In genomic region chr3:54954019-54954418, GRCh38 we compare ENCODE assay signal across 15 cellular contexts. TPM values are rescaled to one million over a fixed set of nuclear protein-coding genes. Genes with fewer than 3 reads are reported as not detected.
A peak's percentile ranks its signal among the peaks of the same experiment; 100 is the strongest.
DNase-seq lines count a peak whose midpoint lies in the region; ATAC-seq, FAIRE-seq and TF ChIP-seq lines count a peak whose summit lies in the region.
"Had no signal": no experiment of that assay in that cellular context is flagged by ENCODE, and none has a peak within 500 bp of the region (broad histone marks: within the 10 kb centered on the region; RNA-seq: fewer than 3 reads in every experiment).

No MANE protein-coding gene starts in this region.

- no peaks in the 10 kb centered on the region for H3K36me3 Mint-ChIP-seq in astrocyte (ENCODE audit: low read depth, unreplicated experiment)
- H3K36me3 Mint-ChIP-seq: activated naive CD4-positive, alpha-beta T cell treated with anti-CD3 and anti-CD28 coated beads, Interleukin-2, amount 10 ng/mL, durations not matched to agents 7 days and 5 days had no signal

- peak overlapping the region; percentile 97 for H3K27ac ChIP-seq in astrocyte (ENCODE audit: low read depth, low read length)
- peak overlapping the region; percentile 13 for H3K27ac ChIP-seq in iPS-20b (ENCODE audit: low read length)
- H3K27ac ChIP-seq: 22Rv1, left ventricle myocardium inferior had no signal

- H3K4me3 Mint-ChIP-seq in astrocyte (ENCODE audit: unreplicated experiment): no peak overlapping the region
- H3K4me3 Mint-ChIP-seq in stimulated activated naive CD8-positive, alpha-beta T cell treated with anti-CD3 and anti-CD28 coated beads, Interleukin-15, amount 100 ng/mL, for 72 hours: no peak overlapping the region
- H3K4me3 Mint-ChIP-seq: activated CD4-positive, alpha-beta T cell treated with anti-CD3 and anti-CD28 coated beads, Interleukin-2, amount 10 ng/mL, durations not matched to agents 24 days and 14 days; activated naive CD4-positive, alpha-beta T cell treated with anti-CD3 and anti-CD28 coated beads, Interleukin-2, amount 10 ng/mL, durations not matched to agents 7 days and 5 days had no signal

- FAIRE-seq in astrocyte (lab: Jason Lieb, UNC) (peak; percentile 60), urothelium cell line (lab: Jason Lieb, UNC) (no peak)
- FAIRE-seq: GM19239 had no signal

- H3K4me1 ChIP-seq in astrocyte (ENCODE audit: insufficient read depth, low read length): peaks cover 43% of the 10 kb centered on the region
- H3K4me1 ChIP-seq in iPS-20b (ENCODE audit: insufficient read depth, low read length): peaks cover 14% of the 10 kb centered on the region

- peak overlapping the region; percentile 56 for H3K27ac Mint-ChIP-seq in astrocyte (ENCODE audit: unreplicated experiment)
- no peak overlapping the region for H3K27ac Mint-ChIP-seq in stimulated activated naive CD8-positive, alpha-beta T cell treated with anti-CD3 and anti-CD28 coated beads, Interleukin-15, amount 100 ng/mL, for 72 hours
- H3K27ac Mint-ChIP-seq: activated CD4-positive, alpha-beta T cell treated with anti-CD3 and anti-CD28 coated beads, Interleukin-2, amount 10 ng/mL, durations not matched to agents 24 days and 14 days; activated naive CD4-positive, alpha-beta T cell treated with anti-CD3 and anti-CD28 coated beads, Interleukin-2, amount 10 ng/mL, durations not matched to agents 7 days and 5 days had no signal

- TF ChIP-seq CTCF in astrocyte (IDR thresholded peaks at IDR 0.05; ENCODE audit: insufficient read depth, low read depth, low read length): no peak

- peak overlapping the region; percentile 59 for H3K4me2 ChIP-seq in astrocyte (ENCODE audit: low read length)

- no peaks in the 10 kb centered on the region for H3K27me3 ChIP-seq in astrocyte (ENCODE audit: insufficient read depth, low read length)
- H3K27me3 ChIP-seq in iPS-20b (ENCODE audit: insufficient read depth, low read length): no peaks in the 10 kb centered on the region

- no peaks in the 10 kb centered on the region for H4K20me1 ChIP-seq in astrocyte (ENCODE audit: insufficient read depth, low read length)

- peak; percentile 25 for DNase-seq in DMS53 (lab: John Stamatoyannopoulos, UW)
- DNase-seq in DMS53 treated with DMSO at 0.1 percent for 48 hours (lab: John Stamatoyannopoulos, UW; ENCODE audit: unreplicated experiment): no peak
- DNase-seq in astrocyte (ENCODE audit: low read depth): peak; percentile 94
- DNase-seq in urothelium cell line (ENCODE audit: low spot score): peak; percentile 72
- no peak for DNase-seq in NCI-H82 treated with DMSO at 0.1 percent for 48 hours (lab: John Stamatoyannopoulos, UW; ENCODE audit: unreplicated experiment)
- DNase-seq in stimulated activated naive CD8-positive, alpha-beta T cell treated with anti-CD3 and anti-CD28 coated beads, Interleukin-15, amount 100 ng/mL, for 72 hours: no peak
- DNase-seq: activated CD4-positive, alpha-beta T cell treated with anti-CD3 and anti-CD28 coated beads, Interleukin-2, amount 10 ng/mL, durations not matched to agents 24 days and 14 days; activated naive CD4-positive, alpha-beta T cell treated with anti-CD3 and anti-CD28 coated beads, Interleukin-2, amount 10 ng/mL, durations not matched to agents 7 days and 5 days; left ventricle myocardium inferior; NCI-H1930; SHP77 had no signal

- H3K9me3 ChIP-seq in astrocyte (ENCODE audit: insufficient read depth, low read depth, low read length) (no peaks in the 10 kb centered on the region), iPS-20b (ENCODE audit: insufficient read depth, low read depth, low read length) (no peaks in the 10 kb centered on the region)
- H3K9me3 ChIP-seq: left ventricle myocardium inferior had no signal

- H3K36me3 ChIP-seq in astrocyte (ENCODE audit: insufficient read depth, low read length): no peaks in the 10 kb centered on the region
- no peaks in the 10 kb centered on the region for H3K36me3 ChIP-seq in iPS-20b (ENCODE audit: insufficient read depth, low read depth, low read length)
- H3K36me3 ChIP-seq: left ventricle myocardium inferior had no signal

- no peak for ATAC-seq in GM21360 (IDR thresholded peaks at IDR 0.05; ENCODE audit: unreplicated experiment)
- no peak for ATAC-seq in stimulated activated naive CD8-positive, alpha-beta T cell treated with anti-CD3 and anti-CD28 coated beads, Interleukin-15, amount 100 ng/mL, for 72 hours

- H3K79me2 ChIP-seq in astrocyte (ENCODE audit: insufficient read depth, low read length): no peaks in the 10 kb centered on the region

- no peaks in the 10 kb centered on the region for H3K27me3 Mint-ChIP-seq in astrocyte (ENCODE audit: low read depth, unreplicated experiment)
- no peaks in the 10 kb centered on the region for H3K27me3 Mint-ChIP-seq in stimulated activated naive CD8-positive, alpha-beta T cell treated with anti-CD3 and anti-CD28 coated beads, Interleukin-15, amount 100 ng/mL, for 72 hours
- H3K27me3 Mint-ChIP-seq: activated CD4-positive, alpha-beta T cell treated with anti-CD3 and anti-CD28 coated beads, Interleukin-2, amount 10 ng/mL, durations not matched to agents 24 days and 14 days; activated naive CD4-positive, alpha-beta T cell treated with anti-CD3 and anti-CD28 coated beads, Interleukin-2, amount 10 ng/mL, durations not matched to agents 7 days and 5 days had no signal

- no peak overlapping the region for H2AFZ ChIP-seq in astrocyte (ENCODE audit: low read depth, low read length)

- H3K9ac ChIP-seq in astrocyte (ENCODE audit: low read length): peak overlapping the region; percentile 84
- H3K9ac ChIP-seq in iPS-20b (ENCODE audit: low read depth, low read length): peak overlapping the region; percentile 50; the same call in 1 of the 2 replicates

- H3K4me1 Mint-ChIP-seq in astrocyte (ENCODE audit: low read depth, unreplicated experiment): peaks cover 32% of the 10 kb centered on the region
- H3K4me1 Mint-ChIP-seq in stimulated activated naive CD8-positive, alpha-beta T cell treated with anti-CD3 and anti-CD28 coated beads, Interleukin-15, amount 100 ng/mL, for 72 hours: no peaks in the 10 kb centered on the region
- H3K4me1 Mint-ChIP-seq: activated CD4-positive, alpha-beta T cell treated with anti-CD3 and anti-CD28 coated beads, Interleukin-2, amount 10 ng/mL, durations not matched to agents 24 days and 14 days; activated naive CD4-positive, alpha-beta T cell treated with anti-CD3 and anti-CD28 coated beads, Interleukin-2, amount 10 ng/mL, durations not matched to agents 7 days and 5 days had no signal

- H3K9me3 Mint-ChIP-seq in astrocyte (ENCODE audit: unreplicated experiment): no peaks in the 10 kb centered on the region
- H3K9me3 Mint-ChIP-seq in stimulated activated naive CD8-positive, alpha-beta T cell treated with anti-CD3 and anti-CD28 coated beads, Interleukin-15, amount 100 ng/mL, for 72 hours: no peaks in the 10 kb centered on the region
- H3K9me3 Mint-ChIP-seq: activated CD4-positive, alpha-beta T cell treated with anti-CD3 and anti-CD28 coated beads, Interleukin-2, amount 10 ng/mL, durations not matched to agents 24 days and 14 days; activated naive CD4-positive, alpha-beta T cell treated with anti-CD3 and anti-CD28 coated beads, Interleukin-2, amount 10 ng/mL, durations not matched to agents 7 days and 5 days had no signal

- H3K4me3 ChIP-seq in astrocyte (ENCODE audit: insufficient read depth, low read depth, low read length) (no peak overlapping the region), iPS-20b (ENCODE audit: low read length) (0 out of 2 replicates have a peak overlapping the region, but pooled peaks have one; percentile 9)
- H3K4me3 ChIP-seq: left ventricle myocardium inferior had no signal

RNA-seq across cellular contexts. Expression of gene LRTM1, which starts 26.2 kb away (rescaled TPM):
- total RNA-seq in astrocyte: not detected in 2 replicates
- total RNA-seq: activated CD4-positive, alpha-beta T cell treated with anti-CD3 and anti-CD28 coated beads, Interleukin-2, amount 10 ng/mL, durations not matched to agents 24 days and 14 days; left ventricle myocardium inferior had no signal

Comparison
In these comparisons a context has a peak if more than half of its experiments do, and no peak if none do; other contexts are left out.
1. DNase-seq: peak in DMS53 (single experiment), astrocyte (single experiment) and urothelium cell line (single experiment); none in DMS53 treated with DMSO at 0.1 percent for 48 hours (single experiment), NCI-H82 treated with DMSO at 0.1 percent for 48 hours (single experiment) and stimulated activated naive CD8-positive, alpha-beta T cell treated with anti-CD3 and anti-CD28 coated beads, Interleukin-15, amount 100 ng/mL, for 72 hours (0 of 2).